Comparison of ENCODE assay signal across 8 cellular contexts in genomic region chr7:100081535-100082102, GRCh38. TPM values are rescaled to one million over a fixed set of nuclear protein-coding genes. Genes with fewer than 3 reads are reported as not detected.
DNase-seq lines count a peak whose midpoint lies in the region; ATAC-seq, FAIRE-seq and TF ChIP-seq lines count a peak whose summit lies in the region.

ZNF3 (minus strand) TSS chr7:100081723; CDS start chr7:100077357, 4,366 bp downstream.

- H3K9me3 ChIP-seq in small intestine (ENCODE audit: control insufficient read depth, low read depth): no peaks in the 10 kb centered on the region

- peak within 1 kb of the TSS; percentile 99 for H3K4me3 ChIP-seq in AG09309 (ENCODE audit: control insufficient read depth, low read depth, low read length)
- H3K4me3 ChIP-seq in WI38 (ENCODE audit: low read depth, low read length): peak within 1 kb of the TSS; percentile 84
- H3K4me3 ChIP-seq in bronchial epithelial cell (ENCODE audit: low read depth, low read length): peak within 1 kb of the TSS; percentile 80
- peak within 1 kb of the TSS; percentile 89 to 95 for H3K4me3 ChIP-seq in small intestine (ENCODE audit: low read depth in 1 of 2, low read length in 2 of 2)

- TF ChIP-seq CTCF in AG09309 (IDR thresholded peaks at IDR 0.05; ENCODE audit: control insufficient read depth, insufficient read depth, low read depth, low read length, missing control alignments) (peak; percentile 88), WI38 (IDR thresholded peaks at IDR 0.05; ENCODE audit: low read depth, low read length) (peak; percentile 70), bronchial epithelial cell (IDR thresholded peaks at IDR 0.05; ENCODE audit: insufficient read depth, low read length, severe bottlenecking) (peak; percentile 90)

- FAIRE-seq in bronchial epithelial cell (lab: Jason Lieb, UNC): no peak
- FAIRE-seq in small intestine (lab: Jason Lieb, UNC): no peak

- WGBS in small intestine, 3 donors: 0 to 2% (median 1%) methylated on average over 53 to 55 of the region's 55 CpGs

- H3K27me3 ChIP-seq in bronchial epithelial cell (ENCODE audit: control insufficient read depth, insufficient read depth, low read length) (no peaks in the 10 kb centered on the region), small intestine (ENCODE audit: control insufficient read depth in 2 of 2, insufficient read depth in 2 of 2, low read length in 2 of 2) (no peaks in the 10 kb centered on the region)

- H3K27ac ChIP-seq in small intestine (ENCODE audit: low read depth in 1 of 2, low read length in 1 of 2): peak within 1 kb of the TSS; percentile 91 to 92

- peaks cover 11% of the 10 kb centered on the region for H3K36me3 ChIP-seq in bronchial epithelial cell (ENCODE audit: control insufficient read depth, insufficient read depth, low read length)
- H3K36me3 ChIP-seq in small intestine (ENCODE audit: control insufficient read depth in 2 of 2, insufficient read depth in 2 of 2, low read length in 2 of 2): peaks cover 0 to 1% of the 10 kb centered on the region in 2 donors

- peak; percentile 97 for DNase-seq in AG09309 (ENCODE audit: low read depth)
- DNase-seq in NCI-H2227 treated with DMSO at 0.1 percent for 48 hours (lab: John Stamatoyannopoulos, UW): peak; percentile 98
- peak; percentile 95 for DNase-seq in bronchial epithelial cell (ENCODE audit: low read depth)
- DNase-seq in iPS-NIHi11 (ENCODE audit: low spot score): peak; percentile 93
- DNase-seq in small intestine: peak; percentile 99

- peak; percentile 93 for ATAC-seq in GM18909 (IDR thresholded peaks at IDR 0.05; ENCODE audit: poor library complexity, unreplicated experiment)
- ATAC-seq in HG03175 (IDR thresholded peaks at IDR 0.05; ENCODE audit: unreplicated experiment): peak; percentile 80

- H3K4me1 ChIP-seq in small intestine (ENCODE audit: control insufficient read depth in 2 of 2, insufficient read depth in 1 of 2, low read depth in 1 of 2, low read length in 1 of 2): peaks cover 0 to 2% of the 10 kb centered on the region in 2 donors

RNA-seq across cellular contexts. Expression of gene ZNF3, which starts in this region (rescaled TPM):
- 13.6 and 21.1 TPM in 2 replicates for total RNA-seq in bronchial epithelial cell
- polyA plus RNA-seq in small intestine: 10 to 100 TPM; 20.3 to 32.4 (median 21.9) TPM

Comparison
In these comparisons a context has a peak if more than half of its experiments do, and no peak if none do; other contexts are left out.
1. Peak in every context shown above with its lines: DNase-seq, ATAC-seq, H3K4me3 ChIP-seq and H3K27ac ChIP-seq.